Comparison of ENCODE assay signal across 1 cellular context in the genomic region with DNA sequence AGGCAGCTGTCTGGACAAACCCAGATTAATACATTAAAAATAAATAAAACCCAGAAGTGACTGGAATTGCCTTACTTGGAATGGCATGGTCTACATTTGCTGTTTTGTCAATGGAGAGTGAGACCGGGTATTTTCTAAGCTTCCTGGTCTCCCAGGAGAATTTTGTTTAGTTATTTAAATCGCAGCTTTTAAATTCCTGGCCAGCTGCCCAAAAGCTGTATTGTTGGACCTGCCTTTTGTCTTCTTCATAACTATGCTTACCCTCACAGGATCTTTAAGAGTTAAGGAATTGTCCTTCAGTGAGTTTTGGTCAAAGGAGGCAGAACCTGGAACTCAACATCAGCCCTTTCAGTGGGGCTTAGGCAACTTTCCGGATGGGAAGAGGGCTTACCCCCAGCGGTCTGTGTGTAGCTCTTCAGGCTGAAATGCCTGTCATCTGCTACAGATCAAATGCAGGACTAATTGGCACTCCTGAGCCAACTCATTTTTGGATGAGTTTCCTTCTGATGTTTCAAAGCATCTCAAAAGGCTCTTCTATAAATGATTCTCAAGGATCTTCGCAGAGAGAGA.
TF ChIP-seq lines count a peak whose summit lies in the region.

No MANE protein-coding gene starts in this region.

TF ChIP-seq in endothelial cell of umbilical vein, 7 proteins besides CTCF, POLR2A, EP300 and RAD21:
- TF ChIP-seq POLR2AphosphoS5 (IDR thresholded peaks at IDR 0.05; ENCODE audit: insufficient read depth, low read depth, low read length), result no peak
- no peak for TF ChIP-seq MYC (IDR thresholded peaks at IDR 0.05; ENCODE audit: low read depth, low read length)
- no peak for TF ChIP-seq JUN (IDR thresholded peaks at IDR 0.05; ENCODE audit: borderline replicate concordance, insufficient read depth, insufficient read length, low read depth)
- no peak for TF ChIP-seq EZH2 (IDR thresholded peaks at IDR 0.05; ENCODE audit: borderline replicate concordance, low read depth, low read length, severe bottlenecking)
- TF ChIP-seq FOS (IDR thresholded peaks at IDR 0.05; ENCODE audit: borderline replicate concordance, insufficient read depth, low read length), result no peak
- TF ChIP-seq, protein P1, sequence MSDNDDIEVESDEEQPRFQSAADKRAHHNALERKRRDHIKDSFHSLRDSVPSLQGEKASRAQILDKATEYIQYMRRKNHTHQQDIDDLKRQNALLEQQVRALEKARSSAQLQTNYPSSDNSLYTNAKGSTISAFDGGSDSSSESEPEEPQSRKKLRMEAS (IDR thresholded peaks at IDR 0.05; ENCODE audit: insufficient read depth, insufficient read length), result no peak
- TF ChIP-seq GATA2 (IDR thresholded peaks at IDR 0.05; ENCODE audit: insufficient read depth, insufficient read length, low read depth, low read length), result no peak
TF ChIP-seq in endothelial cell of umbilical vein: peak in this region for 0.
